Comparison of ENCODE assay signal across 25 cellular contexts in the genomic region with DNA sequence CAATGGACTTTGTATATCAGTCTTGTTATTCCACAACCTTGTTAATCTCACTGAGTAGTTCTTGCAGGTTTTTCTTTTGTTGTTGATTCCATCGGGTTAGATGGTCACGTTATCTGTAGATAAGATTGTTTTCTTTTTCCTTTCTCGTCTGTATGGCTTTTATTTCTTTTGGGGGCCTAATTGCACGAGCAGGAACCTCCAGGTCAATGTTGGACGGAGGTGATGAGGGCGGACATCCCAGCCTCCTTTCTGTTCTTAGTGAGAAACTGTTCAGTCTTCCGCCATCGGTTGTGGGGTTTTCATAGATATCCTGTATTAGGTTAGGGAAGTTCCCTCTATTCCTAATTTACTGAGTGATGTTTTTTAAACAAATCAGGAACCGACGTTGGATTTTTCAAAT. TPM values are rescaled to one million over a fixed set of nuclear protein-coding genes. Genes with fewer than 3 reads are reported as not detected.
"Had no signal": no experiment of that assay in that cellular context is flagged by ENCODE, and none has a peak within 500 bp of the region (broad histone marks: within the 10 kb centered on the region; RNA-seq: fewer than 3 reads in every experiment).

No MANE protein-coding gene starts in this region.

- H3K4me1 ChIP-seq: ascending aorta, neural progenitor cell, prostate gland, stomach, upper lobe of left lung had no signal

- H3K36me3 Mint-ChIP-seq: neural progenitor cell had no signal

- H3K27ac ChIP-seq: ascending aorta, coronary artery, gastroesophageal sphincter, neural progenitor cell, prostate gland, stomach, upper lobe of left lung, VCaP had no signal

- H3K4me2 ChIP-seq: neural progenitor cell had no signal

- H3K4me3 Mint-ChIP-seq: central memory CD8-positive, alpha-beta T cell; neural progenitor cell had no signal

- ATAC-seq: activated T-cell treated with anti-CD3 and anti-CD28 coated beads, Interleukin-2, amount 50 U/mL, for 72 hours; esophagus mucosa; gastroesophageal sphincter; left ventricle myocardium superior; right cardiac atrium had no signal

- H3K27me3 ChIP-seq: ascending aorta, heart left ventricle, neural progenitor cell, upper lobe of left lung had no signal

- H3K27ac Mint-ChIP-seq: activated T-cell treated with anti-CD3 and anti-CD28 coated beads, Interleukin-2, amount 50 U/mL, for 72 hours; immature natural killer cell; neural progenitor cell had no signal

- H3K4me1 Mint-ChIP-seq: neural progenitor cell had no signal

- H3K4me3 ChIP-seq: ascending aorta, coronary artery, gastroesophageal sphincter, neural progenitor cell, prostate gland, stomach had no signal

- H3K9me3 ChIP-seq: ascending aorta, gastroesophageal sphincter, heart left ventricle, prostate gland, stomach, upper lobe of left lung had no signal

- H3K36me3 ChIP-seq: ascending aorta, gastroesophageal sphincter, heart left ventricle, neural progenitor cell, prostate gland, stomach, upper lobe of left lung had no signal

- DNase-seq: activated CD4-positive, CD25-positive, alpha-beta regulatory T cell treated with anti-CD3 and anti-CD28 coated beads, Interleukin-2, amount 50 U/mL, for 72 hours; activated CD8-positive, alpha-beta memory T cell treated with anti-CD3 and anti-CD28 coated beads for 24 hours; activated effector memory CD4-positive, alpha-beta T cell treated with anti-CD3 and anti-CD28 coated beads, Interleukin-2, amount 50 U/mL, for 16 hours; activated naive CD4-positive, alpha-beta T cell treated with anti-CD3 and anti-CD28 coated beads, Interleukin-2, amount 50 U/mL, for 16 hours; activated T-cell treated with anti-CD3 and anti-CD28 coated beads, Interleukin-2, amount 50 U/mL, for 72 hours; immature natural killer cell; left ventricle myocardium superior; stimulated activated CD4-positive, alpha-beta T cell treated with anti-CD3 and anti-CD28 coated beads, Interleukin-15, amount 100 ng/mL, for 24 hours; stimulated activated CD4-positive, alpha-beta T cell treated with anti-CD3 and anti-CD28 coated beads, Interleukin-2, amount 100 ng/mL, for 48 hours; stomach; T-helper 1 cell; upper lobe of left lung had no signal

- H3K9ac ChIP-seq: neural progenitor cell had no signal

- H3K9me3 Mint-ChIP-seq: central memory CD8-positive, alpha-beta T cell; immature natural killer cell; neural progenitor cell had no signal

- H2AFZ ChIP-seq: neural progenitor cell had no signal

RNA-seq across cellular contexts. Expression of a gene that starts 4.8 kb away (rescaled TPM):
- total RNA-seq: activated T-cell treated with anti-CD3 and anti-CD28 coated beads, Interleukin-2, amount 50 U/mL, for 72 hours; ascending aorta; esophagus mucosa; gastroesophageal sphincter; mononuclear cell; osteocyte; stomach; temporal lobe; upper lobe of left lung had no signal

RNA-seq across cellular contexts. Expression of a gene that starts 23.0 kb away (rescaled TPM):
- total RNA-seq: temporal lobe had no signal
- polyA plus RNA-seq: immature natural killer cell had no signal

RNA-seq across cellular contexts. Expression of a gene that starts 57.7 kb away (rescaled TPM):
- total RNA-seq: ascending aorta, left ventricle myocardium superior, right cardiac atrium, temporal lobe had no signal
- polyA plus RNA-seq: right cardiac atrium had no signal
